In genomic region chr20:58389968-58390658, GRCh38 we compare ENCODE assay signal across 8 cellular contexts. TPM values are rescaled to one million over a fixed set of nuclear protein-coding genes. Genes with fewer than 3 reads are reported as not detected.
DNase-seq lines count a peak whose midpoint lies in the region; ATAC-seq lines count a peak whose summit lies in the region.

No MANE protein-coding gene starts in this region.

- peak overlapping the region; percentile 94 to 97 for H3K4me3 ChIP-seq in stomach smooth muscle (ENCODE audit: low read length in 2 of 2)

- H3K9me3 ChIP-seq in stomach smooth muscle (ENCODE audit: control insufficient read depth in 2 of 2, low read length in 2 of 2) = no peaks in the 10 kb centered on the region

- peak; percentile 22 for DNase-seq in NCI-H2227 (lab: John Stamatoyannopoulos, UW; ENCODE audit: unreplicated experiment)
- DNase-seq in NCI-H2227 treated with DMSO at 0.1 percent for 48 hours (lab: John Stamatoyannopoulos, UW) = no peak
- DNase-seq in activated T-helper 2 cell treated with anti-CD3 and anti-CD28 coated beads, Interferon-gamma antibody, Interleukin-2, Interleukin-4, amounts not matched to agents 10 μg/mL and 5 μg/mL and 100 μg/mL, durations not matched to agents 14 hours and 24 hours and 36 hours (ENCODE audit: low spot score) = no peak
- DNase-seq in immature natural killer cell = no peak
- DNase-seq in NCI-H226 = no peak
- no peak for DNase-seq in NCI-H2081 (lab: John Stamatoyannopoulos, UW)

- peak overlapping the region; percentile 87 for H3K27ac ChIP-seq in stomach smooth muscle (ENCODE audit: low read length)

- no peaks in the 10 kb centered on the region for H3K9me3 Mint-ChIP-seq in activated T-helper 2 cell treated with anti-CD3 and anti-CD28 coated beads, Interferon-gamma antibody, Interleukin-2, Interleukin-4, amounts not matched to agents 10 μg/mL and 5 μg/mL and 100 μg/mL, durations not matched to agents 14 hours and 24 hours and 36 hours
- no peaks in the 10 kb centered on the region for H3K9me3 Mint-ChIP-seq in immature natural killer cell

- peak overlapping the region; percentile 97 for H3K27ac Mint-ChIP-seq in activated T-helper 2 cell treated with anti-CD3 and anti-CD28 coated beads, Interferon-gamma antibody, Interleukin-2, Interleukin-4, amounts not matched to agents 10 μg/mL and 5 μg/mL and 100 μg/mL, durations not matched to agents 14 hours and 24 hours and 36 hours
- H3K27ac Mint-ChIP-seq in immature natural killer cell = peak overlapping the region; percentile 96 to 100 (median 98)

- peaks cover 36% of the 10 kb centered on the region for H3K36me3 Mint-ChIP-seq in activated T-helper 2 cell treated with anti-CD3 and anti-CD28 coated beads, Interferon-gamma antibody, Interleukin-2, Interleukin-4, amounts not matched to agents 10 μg/mL and 5 μg/mL and 100 μg/mL, durations not matched to agents 14 hours and 24 hours and 36 hours (ENCODE audit: low read depth)
- peaks cover 0 to 4% (median 0%) of the 10 kb centered on the region in 3 donors for H3K36me3 Mint-ChIP-seq in immature natural killer cell

- H3K4me3 Mint-ChIP-seq in activated T-helper 2 cell treated with anti-CD3 and anti-CD28 coated beads, Interferon-gamma antibody, Interleukin-2, Interleukin-4, amounts not matched to agents 10 μg/mL and 5 μg/mL and 100 μg/mL, durations not matched to agents 14 hours and 24 hours and 36 hours (ENCODE audit: low read depth) = peak overlapping the region; percentile 96
- H3K4me3 Mint-ChIP-seq in immature natural killer cell = peak overlapping the region; percentile 87 to 97 (median 94)

- no peaks in the 10 kb centered on the region for H3K36me3 ChIP-seq in stomach smooth muscle (ENCODE audit: control insufficient read depth in 2 of 2, insufficient read depth in 2 of 2, low read length in 2 of 2)

- H3K27me3 Mint-ChIP-seq in activated T-helper 2 cell treated with anti-CD3 and anti-CD28 coated beads, Interferon-gamma antibody, Interleukin-2, Interleukin-4, amounts not matched to agents 10 μg/mL and 5 μg/mL and 100 μg/mL, durations not matched to agents 14 hours and 24 hours and 36 hours (ENCODE audit: low read depth) = peaks cover 3% of the 10 kb centered on the region
- peaks cover 2 to 12% (median 9%) of the 10 kb centered on the region in 3 donors for H3K27me3 Mint-ChIP-seq in immature natural killer cell (ENCODE audit: low read depth in 3 of 3)

- peak overlapping the region; percentile 93 to 94 for H3K9ac ChIP-seq in stomach smooth muscle (ENCODE audit: low read length in 2 of 2)

- H3K4me1 ChIP-seq in stomach smooth muscle (ENCODE audit: control insufficient read depth, insufficient read depth, low read length) = peaks cover 19% of the 10 kb centered on the region

- intact Hi-C loops in activated T-helper 2 cell treated with anti-CD3 and anti-CD28 coated beads, Interferon-gamma antibody, Interleukin-2, Interleukin-4, amounts not matched to agents 10 μg/mL and 5 μg/mL and 100 μg/mL, durations not matched to agents 14 hours and 24 hours and 36 hours (cut with micrococcal nuclease) = loop anchor here (1.0 to 5.0 kb wide), 4 partner anchors 19 to 993 kb away; partner anchors contain the start of gene RAB22A

- no peaks in the 10 kb centered on the region for H3K27me3 ChIP-seq in stomach smooth muscle (ENCODE audit: control insufficient read depth in 1 of 2, insufficient read depth in 2 of 2, low read length in 2 of 2)

- H3K4me1 Mint-ChIP-seq in activated T-helper 2 cell treated with anti-CD3 and anti-CD28 coated beads, Interferon-gamma antibody, Interleukin-2, Interleukin-4, amounts not matched to agents 10 μg/mL and 5 μg/mL and 100 μg/mL, durations not matched to agents 14 hours and 24 hours and 36 hours (ENCODE audit: low read depth) = peaks cover 39% of the 10 kb centered on the region
- H3K4me1 Mint-ChIP-seq in immature natural killer cell = peaks cover 43 to 66% of the 10 kb centered on the region in 2 donors

- ATAC-seq in GM19467 (IDR thresholded peaks at IDR 0.05; ENCODE audit: unreplicated experiment) = no peak

RNA-seq across cellular contexts. Expression of gene VAPB, which starts 1.1 kb away (rescaled TPM):
- 35.6 and 36.2 TPM in 2 replicates for total RNA-seq in activated T-helper 2 cell treated with anti-CD3 and anti-CD28 coated beads, Interferon-gamma antibody, Interleukin-2, Interleukin-4, amounts not matched to agents 10 μg/mL and 5 μg/mL and 100 μg/mL, durations not matched to agents 14 hours and 24 hours and 36 hours
- 10 to 100 TPM in 2 of 3 donors, 1 to 10 TPM in 1; 9.2 to 26.1 (median 22.8) TPM for polyA plus RNA-seq in immature natural killer cell
